Comparison of ENCODE assay signal across 24 cellular contexts in the genomic region with DNA sequence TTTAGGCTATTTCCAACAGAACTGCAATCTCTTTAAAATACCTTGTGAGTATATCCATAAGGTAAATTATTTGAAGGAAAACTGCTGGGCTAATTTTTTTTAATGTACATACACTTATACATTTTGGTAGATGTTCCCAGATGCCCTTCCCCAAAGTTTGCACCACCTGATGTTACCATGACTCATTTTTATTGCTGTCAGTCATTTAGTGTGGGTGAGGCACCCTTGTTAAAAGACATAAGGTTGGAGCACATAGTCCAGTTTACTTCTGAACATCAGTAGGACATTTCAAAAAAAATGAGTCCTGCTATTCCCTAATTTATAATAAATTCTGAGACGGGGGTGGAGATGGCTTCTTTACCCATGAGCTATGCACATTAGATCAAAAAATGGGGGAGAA.
"Had no signal": no experiment of that assay in that cellular context is flagged by ENCODE, and none has a peak within 500 bp of the region (broad histone marks: within the 10 kb centered on the region; RNA-seq: fewer than 3 reads in every experiment).

No MANE protein-coding gene starts in this region.

- H3K27ac ChIP-seq: stomach, suprapubic skin, testis, thoracic aorta, thyroid gland, tibial artery, tibial nerve, transverse colon, upper lobe of left lung, upper lobe of right lung, uterus, vagina had no signal

- DNase-seq: stimulated activated CD4-positive, alpha-beta T cell treated with anti-CD3 and anti-CD28 coated beads, Interleukin-2, amount 100 ng/mL, for 48 hours; stimulated activated CD4-positive, alpha-beta T cell treated with anti-CD3 and anti-CD28 coated beads, Interleukin-4, amount 100 ng/mL, for 1 hour; stimulated activated CD4-positive, alpha-beta T cell treated with anti-CD3 and anti-CD28 coated beads, Interleukin-4, amount 100 ng/mL, for 24 hours; stimulated activated CD4-positive, alpha-beta T cell treated with anti-CD3 and anti-CD28 coated beads, Interleukin-4, amount 100 ng/mL, for 4 hours; stimulated activated CD8-positive, alpha-beta memory T cell treated with anti-CD3 and anti-CD28 coated beads, Interleukin-4, amount 100 ng/mL, for 48 hours; stimulated activated naive B cell treated with anti-CD40 and anti-IgM and Interleukin-4, amounts not matched to agents 10 μg/mL and 1 μg/mL and 100 μg/mL, for 72 hours; stimulated activated naive CD4-positive, alpha-beta T cell; stimulated activated naive CD4-positive, alpha-beta T cell treated with Interleukin-2 at 50 U/mL for 16 hours; stimulated activated naive CD8-positive, alpha-beta T cell treated with anti-CD3 and anti-CD28 coated beads, Interleukin-15, amount 100 ng/mL, for 72 hours; stimulated activated naive CD8-positive, alpha-beta T cell treated with anti-CD3 and anti-CD28 coated beads, Interleukin-15, Interleukin-2, amounts not matched to agents 100 U/mL and 50 U/mL, for 24 hours; stomach; substantia nigra; testis; thyroid gland; tibial artery; transverse colon; trophoblast cell; upper lobe of left lung; upper lobe of right lung; uterus had no signal
